In genomic region chr2:51084750-51085149, GRCh38 we compare ENCODE assay signal across 1 cellular context.
TF ChIP-seq lines count a peak whose summit lies in the region.

No MANE protein-coding gene starts in this region.

TF ChIP-seq in WTC11, 78 proteins besides CTCF, POLR2A, EP300 and RAD21 (continued from another document):
- TF ChIP-seq HMGA2 (CRISPR knock-in tag; IDR thresholded peaks at IDR 0.05) (no peak), JUN (CRISPR knock-in tag; IDR thresholded peaks at IDR 0.05) (no peak), ZNF121 (CRISPR knock-in tag; IDR thresholded peaks at IDR 0.05) (no peak), TCF7 (CRISPR knock-in tag; IDR thresholded peaks at IDR 0.05; ENCODE audit: low read depth) (no peak), ELF4 (CRISPR knock-in tag; IDR thresholded peaks at IDR 0.05; ENCODE audit: low read depth) (no peak), ATF6 (CRISPR knock-in tag; IDR thresholded peaks at IDR 0.05) (no peak), CBFB (CRISPR knock-in tag; IDR thresholded peaks at IDR 0.05; ENCODE audit: low read depth) (no peak), PREB (CRISPR knock-in tag; IDR thresholded peaks at IDR 0.05; ENCODE audit: borderline replicate concordance) (no peak), NR1H2 (CRISPR knock-in tag; IDR thresholded peaks at IDR 0.05) (no peak), NR3C1 (CRISPR knock-in tag; conservative IDR thresholded peaks at IDR 0.05; ENCODE audit: low read depth) (no peak), FOXK1 (CRISPR knock-in tag; IDR thresholded peaks at IDR 0.05) (no peak), CDX4 (CRISPR knock-in tag; IDR thresholded peaks at IDR 0.05; ENCODE audit: borderline replicate concordance) (no peak), OVOL2 (CRISPR knock-in tag; IDR thresholded peaks at IDR 0.05; ENCODE audit: borderline replicate concordance) (no peak)
- TF ChIP-seq, protein P1, sequence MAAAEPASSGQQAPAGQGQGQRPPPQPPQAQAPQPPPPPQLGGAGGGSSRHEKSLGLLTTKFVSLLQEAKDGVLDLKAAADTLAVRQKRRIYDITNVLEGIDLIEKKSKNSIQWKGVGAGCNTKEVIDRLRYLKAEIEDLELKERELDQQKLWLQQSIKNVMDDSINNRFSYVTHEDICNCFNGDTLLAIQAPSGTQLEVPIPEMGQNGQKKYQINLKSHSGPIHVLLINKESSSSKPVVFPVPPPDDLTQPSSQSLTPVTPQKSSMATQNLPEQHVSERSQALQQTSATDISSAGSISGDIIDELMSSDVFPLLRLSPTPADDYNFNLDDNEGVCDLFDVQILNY (CRISPR knock-in tag; IDR thresholded peaks at IDR 0.05): no peak
